ENCODE assay signal across 10 cellular contexts in the genomic region with DNA sequence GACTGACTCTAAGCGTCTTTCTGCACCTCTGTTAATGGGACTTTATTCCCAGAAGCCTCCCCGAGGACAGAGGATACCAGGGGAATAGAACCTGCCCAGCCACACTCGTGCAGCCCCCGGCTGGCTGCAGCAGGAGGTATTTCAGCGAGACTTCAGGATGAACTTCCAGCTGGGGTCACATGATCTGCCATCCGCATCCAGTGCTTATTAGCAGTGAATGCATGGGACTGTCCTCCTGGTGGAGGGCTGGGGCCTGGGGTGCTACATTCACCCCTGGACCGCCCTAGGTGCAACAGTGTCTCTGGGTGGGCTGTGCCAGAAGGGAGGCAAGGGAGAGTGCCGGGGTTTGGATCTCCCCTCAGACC. TPM values are rescaled to one million over a fixed set of nuclear protein-coding genes. Genes with fewer than 3 reads are reported as not detected.
A peak's percentile ranks its signal among the peaks of the same experiment; 100 is the strongest.
DNase-seq lines count a peak whose midpoint lies in the region; ATAC-seq lines count a peak whose summit lies in the region.
"Had no signal": no experiment of that assay in that cellular context is flagged by ENCODE, and none has a peak within 500 bp of the region (broad histone marks: within the 10 kb centered on the region; RNA-seq: fewer than 3 reads in every experiment).

No MANE protein-coding gene starts in this region.

- H3K9me3 Mint-ChIP-seq in activated T-helper 1 cell treated with anti-CD3 and anti-CD28 coated beads, Interleukin-12 subunit alpha, Interleukin-12 subunit beta, Interleukin-2, Interleukin-4 antibody, amounts not matched to agents 30 ng/mL and 10 ng/mL and 1 ng/mL, durations not matched to agents 14 hours and 24 hours and 36 hours = no peaks in the 10 kb centered on the region
- no peaks in the 10 kb centered on the region for H3K9me3 Mint-ChIP-seq in stimulated activated memory B cell treated with anti-CD40 and anti-IgM and Interleukin-4, amounts not matched to agents 10 μg/mL and 1 μg/mL and 100 μg/mL, for 72 hours

- no peaks in the 10 kb centered on the region for H3K36me3 Mint-ChIP-seq in activated T-helper 1 cell treated with anti-CD3 and anti-CD28 coated beads, Interleukin-12 subunit alpha, Interleukin-12 subunit beta, Interleukin-2, Interleukin-4 antibody, amounts not matched to agents 30 ng/mL and 10 ng/mL and 1 ng/mL, durations not matched to agents 14 hours and 24 hours and 36 hours (ENCODE audit: low read depth)
- H3K36me3 Mint-ChIP-seq in stimulated activated memory B cell treated with anti-CD40 and anti-IgM and Interleukin-4, amounts not matched to agents 10 μg/mL and 1 μg/mL and 100 μg/mL, for 72 hours = no peaks in the 10 kb centered on the region

- no peak for ATAC-seq in stimulated activated memory B cell treated with anti-CD40 and anti-IgM and Interleukin-4, amounts not matched to agents 10 μg/mL and 1 μg/mL and 100 μg/mL, for 72 hours
- no peak for ATAC-seq in GM19351 (IDR thresholded peaks at IDR 0.05; ENCODE audit: unreplicated experiment)

- no peaks in the 10 kb centered on the region for H3K4me1 Mint-ChIP-seq in activated T-helper 1 cell treated with anti-CD3 and anti-CD28 coated beads, Interleukin-12 subunit alpha, Interleukin-12 subunit beta, Interleukin-2, Interleukin-4 antibody, amounts not matched to agents 30 ng/mL and 10 ng/mL and 1 ng/mL, durations not matched to agents 14 hours and 24 hours and 36 hours (ENCODE audit: low read depth)
- H3K4me1 Mint-ChIP-seq in stimulated activated memory B cell treated with anti-CD40 and anti-IgM and Interleukin-4, amounts not matched to agents 10 μg/mL and 1 μg/mL and 100 μg/mL, for 72 hours = peaks cover 34% of the 10 kb centered on the region

- H3K4me3 ChIP-seq in HUES6 (ENCODE audit: low read depth, low read length) (peak overlapping the region; percentile 61; the same call in 1 of the 2 replicates), iPS-15b (ENCODE audit: low read depth, low read length) (peak overlapping the region; percentile 55)

- H3K4me1 ChIP-seq in HUES6 (ENCODE audit: control insufficient read depth, insufficient read depth, low read length) (peaks cover 31% of the 10 kb centered on the region), iPS-15b (ENCODE audit: control insufficient read depth, insufficient read depth, low read length) (peaks cover 12% of the 10 kb centered on the region)

- H3K9ac ChIP-seq in HUES6 (ENCODE audit: low read length) = no peak overlapping the region
- H3K9ac ChIP-seq in iPS-15b (ENCODE audit: low read depth, low read length) = no peak overlapping the region

- no peak for DNase-seq in activated T-helper 1 cell treated with anti-CD3 and anti-CD28 coated beads, Interleukin-12 subunit alpha, Interleukin-12 subunit beta, Interleukin-2, Interleukin-4 antibody, amounts not matched to agents 30 ng/mL and 10 ng/mL and 1 ng/mL, durations not matched to agents 14 hours and 24 hours and 36 hours (ENCODE audit: low spot score)
- DNase-seq in OCI-M1 (lab: John Stamatoyannopoulos, UW) (no peak), cortex of kidney (lab: John Stamatoyannopoulos, UW) (no peak)
- DNase-seq in stimulated activated CD4-positive, alpha-beta T cell treated with anti-CD3 and anti-CD28 coated beads, Interleukin-15, amount 100 ng/mL, for 24 hours = no peak
- DNase-seq: activated naive CD4-positive, alpha-beta T cell treated with Interleukin-2 at 50 U/mL for 16 hours had no signal

- no peaks in the 10 kb centered on the region for H3K9me3 ChIP-seq in HUES6 (ENCODE audit: control insufficient read depth, insufficient read depth, low read depth, low read length)
- H3K9me3 ChIP-seq in iPS-15b (ENCODE audit: control insufficient read depth, insufficient read depth, low read length) = no peaks in the 10 kb centered on the region

- no peaks in the 10 kb centered on the region for H3K36me3 ChIP-seq in HUES6 (ENCODE audit: control insufficient read depth, insufficient read depth, low read length)
- peaks cover under 1% of the 10 kb centered on the region for H3K36me3 ChIP-seq in iPS-15b (ENCODE audit: control insufficient read depth, insufficient read depth, low read length)

- peak overlapping the region; percentile 68 for H3K4me3 Mint-ChIP-seq in activated T-helper 1 cell treated with anti-CD3 and anti-CD28 coated beads, Interleukin-12 subunit alpha, Interleukin-12 subunit beta, Interleukin-2, Interleukin-4 antibody, amounts not matched to agents 30 ng/mL and 10 ng/mL and 1 ng/mL, durations not matched to agents 14 hours and 24 hours and 36 hours
- peak overlapping the region; percentile 10 for H3K4me3 Mint-ChIP-seq in stimulated activated memory B cell treated with anti-CD40 and anti-IgM and Interleukin-4, amounts not matched to agents 10 μg/mL and 1 μg/mL and 100 μg/mL, for 72 hours

- H3K27me3 ChIP-seq in HUES6 (ENCODE audit: control insufficient read depth, insufficient read depth, low read length) (peaks cover 64% of the 10 kb centered on the region), iPS-15b (ENCODE audit: control insufficient read depth, insufficient read depth, low read length) (peaks cover 19% of the 10 kb centered on the region)

- peak overlapping the region; percentile 29 for H3K27ac Mint-ChIP-seq in activated T-helper 1 cell treated with anti-CD3 and anti-CD28 coated beads, Interleukin-12 subunit alpha, Interleukin-12 subunit beta, Interleukin-2, Interleukin-4 antibody, amounts not matched to agents 30 ng/mL and 10 ng/mL and 1 ng/mL, durations not matched to agents 14 hours and 24 hours and 36 hours
- H3K27ac Mint-ChIP-seq in stimulated activated memory B cell treated with anti-CD40 and anti-IgM and Interleukin-4, amounts not matched to agents 10 μg/mL and 1 μg/mL and 100 μg/mL, for 72 hours = no peak overlapping the region

- no peak overlapping the region for H3K27ac ChIP-seq in HUES6 (ENCODE audit: low read depth, low read length)

- peaks cover 27% of the 10 kb centered on the region for H3K27me3 Mint-ChIP-seq in activated T-helper 1 cell treated with anti-CD3 and anti-CD28 coated beads, Interleukin-12 subunit alpha, Interleukin-12 subunit beta, Interleukin-2, Interleukin-4 antibody, amounts not matched to agents 30 ng/mL and 10 ng/mL and 1 ng/mL, durations not matched to agents 14 hours and 24 hours and 36 hours (ENCODE audit: insufficient read depth)
- H3K27me3 Mint-ChIP-seq in stimulated activated memory B cell treated with anti-CD40 and anti-IgM and Interleukin-4, amounts not matched to agents 10 μg/mL and 1 μg/mL and 100 μg/mL, for 72 hours = peaks cover 11% of the 10 kb centered on the region

- intact Hi-C loops in activated T-helper 1 cell treated with anti-CD3 and anti-CD28 coated beads, Interleukin-12 subunit alpha, Interleukin-12 subunit beta, Interleukin-2, Interleukin-4 antibody, amounts not matched to agents 30 ng/mL and 10 ng/mL and 1 ng/mL, durations not matched to agents 14 hours and 24 hours and 36 hours (cut with micrococcal nuclease) = loop anchor here (5.0 to 10.0 kb wide), 5 partner anchors 183 to 1804 kb away; partner anchors contain the start of genes BRSK2, CHID1, TOLLIP and ZNF195

RNA-seq across cellular contexts. Expression of gene DUSP8, which starts 1.6 kb away (rescaled TPM):
- 2.3 and 2.4 TPM in 2 replicates for total RNA-seq in activated T-helper 1 cell treated with anti-CD3 and anti-CD28 coated beads, Interleukin-12 subunit alpha, Interleukin-12 subunit beta, Interleukin-2, Interleukin-4 antibody, amounts not matched to agents 30 ng/mL and 10 ng/mL and 1 ng/mL, durations not matched to agents 14 hours and 24 hours and 36 hours

RNA-seq across cellular contexts. Expression of gene KRTAP5-1, which starts 14.6 kb away (rescaled TPM):
- total RNA-seq in activated T-helper 1 cell treated with anti-CD3 and anti-CD28 coated beads, Interleukin-12 subunit alpha, Interleukin-12 subunit beta, Interleukin-2, Interleukin-4 antibody, amounts not matched to agents 30 ng/mL and 10 ng/mL and 1 ng/mL, durations not matched to agents 14 hours and 24 hours and 36 hours = not detected in 2 replicates
- total RNA-seq: frontal cortex had no signal

RNA-seq across cellular contexts. Expression of gene KRTAP5-2, which starts 27.6 kb away (rescaled TPM):
- total RNA-seq in activated T-helper 1 cell treated with anti-CD3 and anti-CD28 coated beads, Interleukin-12 subunit alpha, Interleukin-12 subunit beta, Interleukin-2, Interleukin-4 antibody, amounts not matched to agents 30 ng/mL and 10 ng/mL and 1 ng/mL, durations not matched to agents 14 hours and 24 hours and 36 hours = not detected in 2 replicates
- total RNA-seq: frontal cortex had no signal

RNA-seq across cellular contexts. Expression of gene KRTAP5-3, which starts 37.8 kb away (rescaled TPM):
- not detected in 2 replicates for total RNA-seq in activated T-helper 1 cell treated with anti-CD3 and anti-CD28 coated beads, Interleukin-12 subunit alpha, Interleukin-12 subunit beta, Interleukin-2, Interleukin-4 antibody, amounts not matched to agents 30 ng/mL and 10 ng/mL and 1 ng/mL, durations not matched to agents 14 hours and 24 hours and 36 hours
- total RNA-seq: frontal cortex had no signal

RNA-seq across cellular contexts. Expression of gene KRTAP5-4, which starts 51.4 kb away (rescaled TPM):
- not detected in 2 replicates for total RNA-seq in activated T-helper 1 cell treated with anti-CD3 and anti-CD28 coated beads, Interleukin-12 subunit alpha, Interleukin-12 subunit beta, Interleukin-2, Interleukin-4 antibody, amounts not matched to agents 30 ng/mL and 10 ng/mL and 1 ng/mL, durations not matched to agents 14 hours and 24 hours and 36 hours
- total RNA-seq: frontal cortex had no signal
